ENCODE assay signal across 8 cellular contexts in genomic region chr2:96665717-96666116, GRCh38. TPM values are rescaled to one million over a fixed set of nuclear protein-coding genes. Genes with fewer than 3 reads are reported as not detected.
DNase-seq lines count a peak whose midpoint lies in the region; ATAC-seq and TF ChIP-seq lines count a peak whose summit lies in the region.
"Not testable (repeated sequence)": the region's sequence is repeated elsewhere in the genome, so short reads cannot be mapped to it uniquely, and the experiment has no call there.
"Had no signal": no experiment of that assay in that cellular context is flagged by ENCODE, and none has a peak within 500 bp of the region (broad histone marks: within the 10 kb centered on the region; RNA-seq: fewer than 3 reads in every experiment).

No MANE protein-coding gene starts in this region.

- H4K8ac ChIP-seq in neuronal stem cell (ENCODE audit: low read depth, low read length) = not testable (repeated sequence)

- not testable (repeated sequence) for TF ChIP-seq EP300 in upper lobe of left lung (IDR thresholded peaks at IDR 0.05)

- H3K18ac ChIP-seq in neuronal stem cell (ENCODE audit: low read length) = peak overlapping the region; percentile 11

- no CpG with 5 or more reads among the region's 3 CpGs for WGBS in neuronal stem cell (ENCODE audit: extremely low coverage in 2 of 2, insufficient read length in 2 of 2, insufficient replicate concordance in 1 of 2), 2 donors
- 83 to 93% methylated on average over 3 of the region's 3 CpGs for WGBS in upper lobe of left lung, 2 donors

- H3K4me1 Mint-ChIP-seq in HFFc6 (ENCODE audit: low read depth) = peaks cover 21% of the 10 kb centered on the region
- H3K4me1 Mint-ChIP-seq in activated CD4-positive, alpha-beta T cell treated with anti-CD3 and anti-CD28 coated beads, Interleukin-2, amount 10 ng/mL, durations not matched to agents 24 days and 14 days = not testable (repeated sequence)

- H3K36me3 ChIP-seq in left ventricle myocardium inferior; neuronal stem cell (replicated peaks in 1 of 2; ENCODE audit: control insufficient read depth in 2 of 2, insufficient read depth in 2 of 2, low read length in 2 of 2); gastrocnemius medialis; upper lobe of left lung: not testable (repeated sequence)

- peaks cover 12% of the 10 kb centered on the region for H3K9me3 ChIP-seq in left ventricle myocardium inferior (replicated peaks)
- H3K9me3 ChIP-seq in neuronal stem cell (replicated peaks in 1 of 2; ENCODE audit: control insufficient read depth in 2 of 2, insufficient read depth in 1 of 2, low read depth in 1 of 2, low read length in 2 of 2); gastrocnemius medialis; upper lobe of left lung: not testable (repeated sequence)

- not testable (repeated sequence) for H3K23ac ChIP-seq in neuronal stem cell (ENCODE audit: low read depth, low read length, poor library complexity)

- H3K4me1 ChIP-seq in left ventricle myocardium inferior (peaks cover 13% of the 10 kb centered on the region), gastrocnemius medialis (peaks cover 10 to 15% of the 10 kb centered on the region in 2 donors), upper lobe of left lung (peaks cover 4 to 13% (median 8%) of the 10 kb centered on the region in 4 donors)
- not testable (repeated sequence) for H3K4me1 ChIP-seq in neuronal stem cell (ENCODE audit: control insufficient read depth in 2 of 2, insufficient read depth in 1 of 2, low read depth in 1 of 2, low read length in 2 of 2)

- H2BK5ac ChIP-seq in neuronal stem cell (ENCODE audit: low read length) = not testable (repeated sequence)

- H3K4me3 ChIP-seq in coronary artery; left ventricle myocardium inferior; neuronal stem cell (ENCODE audit: low read length in 2 of 2); gastrocnemius medialis; upper lobe of left lung: not testable (repeated sequence)

- peak overlapping the region; percentile 96 for H3K27ac Mint-ChIP-seq in HFFc6
- peak overlapping the region; percentile 29 for H3K27ac Mint-ChIP-seq in activated CD4-positive, alpha-beta T cell treated with anti-CD3 and anti-CD28 coated beads, Interleukin-2, amount 10 ng/mL, durations not matched to agents 24 days and 14 days

- not testable (repeated sequence) for H3K27me3 ChIP-seq in left ventricle myocardium inferior (ENCODE audit: low read depth); neuronal stem cell (ENCODE audit: control insufficient read depth in 3 of 3, insufficient read depth in 3 of 3, low read depth in 1 of 3, low read length in 3 of 3); gastrocnemius medialis; upper lobe of left lung

- in situ Hi-C loops in gastrocnemius medialis (cut with MboI; ENCODE audit: low sequenced_read_pairs in 4 of 4) = not testable (repeated sequence)

- DNase-seq in HFFc6; activated CD4-positive, alpha-beta T cell treated with anti-CD3 and anti-CD28 coated beads, Interleukin-2, amount 10 ng/mL, durations not matched to agents 24 days and 14 days; coronary artery (ENCODE audit: low spot score); left ventricle myocardium inferior; neuronal stem cell (ENCODE audit: low spot score); gastrocnemius medialis; upper lobe of left lung: not testable (repeated sequence)

- not testable (repeated sequence) for H2BK120ac ChIP-seq in neuronal stem cell (ENCODE audit: low read depth, low read length)

- H3K36me3 Mint-ChIP-seq in HFFc6 (ENCODE audit: low read depth); activated CD4-positive, alpha-beta T cell treated with anti-CD3 and anti-CD28 coated beads, Interleukin-2, amount 10 ng/mL, durations not matched to agents 24 days and 14 days (ENCODE audit: low read depth): not testable (repeated sequence)

- H3K79me1 ChIP-seq in neuronal stem cell (ENCODE audit: low read depth, low read length) = not testable (repeated sequence)

- not testable (repeated sequence) for H2BK15ac ChIP-seq in neuronal stem cell (ENCODE audit: low read length)

- not testable (repeated sequence) for H3K4me2 ChIP-seq in neuronal stem cell (ENCODE audit: insufficient read depth, low read length, poor library complexity, severe bottlenecking)

- not testable (repeated sequence) for H3K14ac ChIP-seq in neuronal stem cell (ENCODE audit: low read length)

- not testable (repeated sequence) for H4K91ac ChIP-seq in neuronal stem cell (ENCODE audit: low read depth, low read length, poor library complexity)

- not testable (repeated sequence) for H3K27me3 Mint-ChIP-seq in HFFc6 (ENCODE audit: insufficient read depth); activated CD4-positive, alpha-beta T cell treated with anti-CD3 and anti-CD28 coated beads, Interleukin-2, amount 10 ng/mL, durations not matched to agents 24 days and 14 days

- not testable (repeated sequence) for H2AFZ ChIP-seq in neuronal stem cell (ENCODE audit: low read length)

- peaks cover 12% of the 10 kb centered on the region for H3K9me3 Mint-ChIP-seq in HFFc6
- H3K9me3 Mint-ChIP-seq in activated CD4-positive, alpha-beta T cell treated with anti-CD3 and anti-CD28 coated beads, Interleukin-2, amount 10 ng/mL, durations not matched to agents 24 days and 14 days = not testable (repeated sequence)

- not testable (repeated sequence) for H2AK5ac ChIP-seq in neuronal stem cell (ENCODE audit: low read depth, low read length)

- H3K4ac ChIP-seq in neuronal stem cell (ENCODE audit: low read length) = not testable (repeated sequence)

- H3K27ac ChIP-seq in coronary artery (peak overlapping the region; percentile 65 to 71), left ventricle myocardium inferior (replicated peaks) (peak overlapping the region; percentile 62), gastrocnemius medialis (peak overlapping the region; percentile 83 to 88 (median 85)), upper lobe of left lung (peak overlapping the region; percentile 62 to 78 (median 74))
- H3K27ac ChIP-seq in neuronal stem cell (replicated peaks; ENCODE audit: low read length) = not testable (repeated sequence)

- not testable (repeated sequence) for H3K9ac ChIP-seq in neuronal stem cell (ENCODE audit: low read depth, low read length, poor library complexity)

- intact Hi-C loops in activated CD4-positive, alpha-beta T cell treated with anti-CD3 and anti-CD28 coated beads, Interleukin-2, amount 10 ng/mL, durations not matched to agents 24 days and 14 days (cut with micrococcal nuclease); left ventricle myocardium inferior (cut with micrococcal nuclease): not testable (repeated sequence)
- intact Hi-C loops in gastrocnemius medialis (cut with DNase I; ENCODE audit: low total_unique reads) = loop anchor here (1.0 to 2.0 kb wide), 2 partner anchors 27 to 67 kb away; partner anchors contain the start of gene KANSL3

- not testable (repeated sequence) for TF ChIP-seq POLR2A in gastrocnemius medialis (IDR thresholded peaks at IDR 0.05); upper lobe of left lung (IDR thresholded peaks at IDR 0.05)

- peak overlapping the region; percentile 49 for H3K4me3 Mint-ChIP-seq in HFFc6
- not testable (repeated sequence) for H3K4me3 Mint-ChIP-seq in activated CD4-positive, alpha-beta T cell treated with anti-CD3 and anti-CD28 coated beads, Interleukin-2, amount 10 ng/mL, durations not matched to agents 24 days and 14 days

- not testable (repeated sequence) for H2BK12ac ChIP-seq in neuronal stem cell (ENCODE audit: low read length)

- not testable (repeated sequence) for TF ChIP-seq CTCF in HFFc6 (IDR thresholded peaks at IDR 0.05); coronary artery (IDR thresholded peaks at IDR 0.05); left ventricle myocardium inferior (IDR thresholded peaks at IDR 0.05; ENCODE audit: borderline replicate concordance); gastrocnemius medialis (IDR thresholded peaks at IDR 0.05 in 4 of 5, conservative IDR thresholded peaks at IDR 0.05 in 1 of 5); upper lobe of left lung (IDR thresholded peaks at IDR 0.05)

- ATAC-seq in gastrocnemius medialis; upper lobe of left lung (ENCODE audit: low FRiP score in 2 of 2): not testable (repeated sequence)

RNA-seq across cellular contexts. Expression of gene FER1L5, which starts 23.2 kb away (rescaled TPM):
- total RNA-seq in HFFc6 (2021; fragmentation: NEBNext Ultra II Directional; extraction: Animal tissue kit (Norgen Biotek cat#: 25700)) = not detected
- total RNA-seq in activated CD4-positive, alpha-beta T cell treated with anti-CD3 and anti-CD28 coated beads, Interleukin-2, amount 10 ng/mL, durations not matched to agents 24 days and 14 days = not detected in 2 replicates
- total RNA-seq in left ventricle myocardium inferior (0.05 TPM), gastrocnemius medialis (not detected), upper lobe of left lung (1 to 10 TPM in 1 of 6 donors, under 1 TPM in 5; 0.15 to 5.2 (median 0.43) TPM)
- 0.47 TPM for polyA plus RNA-seq in neuronal stem cell (2013, experiment 1 of 2)
- polyA plus RNA-seq in neuronal stem cell (2013, experiment 2 of 2) = 0.47 TPM
- total RNA-seq: K562 had no signal

RNA-seq across cellular contexts. Expression of gene KANSL3, which starts 27.6 kb away (rescaled TPM):
- 10 to 100 TPM; 19.3 to 28.3 (median 26.7) TPM for total RNA-seq in HFFc6 (2021; fragmentation: NEBNext Ultra II Directional; extraction: Animal tissue kit (Norgen Biotek cat#: 25700))
- total RNA-seq in activated CD4-positive, alpha-beta T cell treated with anti-CD3 and anti-CD28 coated beads, Interleukin-2, amount 10 ng/mL, durations not matched to agents 24 days and 14 days = 45.5 and 46.5 TPM in 2 replicates
- total RNA-seq in left ventricle myocardium inferior (31.7 TPM), gastrocnemius medialis (10 to 100 TPM; 49.4 to 76.9 (median 60.4) TPM), upper lobe of left lung (100 to 1,000 TPM in 1 of 6 donors, 10 to 100 TPM in 5; 41.3 to 133 (median 53.0) TPM)
- polyA plus RNA-seq in neuronal stem cell (2013, experiment 1 of 2) = 23.8 TPM
- 23.9 TPM for polyA plus RNA-seq in neuronal stem cell (2013, experiment 2 of 2)
